In the genomic region with DNA sequence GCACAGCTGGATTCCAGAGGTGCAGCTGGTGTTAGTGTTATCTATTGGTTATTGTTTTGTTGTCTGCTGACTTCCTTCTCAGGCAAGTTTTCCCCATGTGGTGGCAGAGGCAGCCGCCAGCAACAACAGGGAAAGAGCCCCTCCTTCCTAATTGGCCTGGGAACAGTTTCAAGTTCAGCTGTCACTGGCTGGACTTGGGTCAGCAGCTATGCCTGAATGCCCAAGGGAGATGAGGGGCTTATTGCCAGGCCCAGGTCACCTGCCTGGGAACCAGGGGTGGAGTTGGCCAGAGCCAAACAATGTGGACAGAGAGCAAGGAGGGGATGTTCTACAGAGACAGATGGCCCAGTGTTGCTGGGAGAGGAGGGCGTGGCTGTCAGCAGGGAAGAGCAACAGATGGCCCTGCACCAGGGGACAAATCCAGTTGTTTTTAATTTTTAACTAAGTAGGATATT, we compare ENCODE assay signal across 9 cellular contexts. TPM values are rescaled to one million over a fixed set of nuclear protein-coding genes. Genes with fewer than 3 reads are reported as not detected.
DNase-seq lines count a peak whose midpoint lies in the region; ATAC-seq, FAIRE-seq and TF ChIP-seq lines count a peak whose summit lies in the region.
"Had no signal": no experiment of that assay in that cellular context is flagged by ENCODE, and none has a peak within 500 bp of the region (broad histone marks: within the 10 kb centered on the region; RNA-seq: fewer than 3 reads in every experiment).

No MANE protein-coding gene starts in this region.

- no peak for TF ChIP-seq CTCF in esophagus squamous epithelium (IDR thresholded peaks at IDR 0.05)
- no peak for TF ChIP-seq CTCF in nephron progenitor cell (IDR thresholded peaks at IDR 0.05)

- H3K36me3 Mint-ChIP-seq in nephron progenitor cell (ENCODE audit: low read depth): peaks cover 4% of the 10 kb centered on the region

- no peak for ATAC-seq in HG02571 (IDR thresholded peaks at IDR 0.05; ENCODE audit: unreplicated experiment)

- H3K27ac ChIP-seq in esophagus squamous epithelium: peak overlapping the region in 3 of 4 donors; percentile 27 to 81 (median 80)

- H3K4me1 ChIP-seq in esophagus squamous epithelium: peaks cover 9 to 60% (median 10%) of the 10 kb centered on the region in 3 donors

- no peak for TF ChIP-seq POLR2A in esophagus squamous epithelium (IDR thresholded peaks at IDR 0.05)

- H3K4me1 Mint-ChIP-seq in nephron progenitor cell: peaks cover 45% of the 10 kb centered on the region

- H3K4me3 Mint-ChIP-seq in nephron progenitor cell: peak overlapping the region; percentile 57

- 45 to 85% methylated on average over 2 of the region's 2 CpGs for WGBS in esophagus squamous epithelium, 2 donors

- H3K36me3 ChIP-seq in esophagus squamous epithelium: peaks cover 0 to 57% (median 0%) of the 10 kb centered on the region in 3 donors

- H3K27me3 ChIP-seq in esophagus squamous epithelium: no peaks in the 10 kb centered on the region

- no peaks in the 10 kb centered on the region for H3K27me3 Mint-ChIP-seq in nephron progenitor cell (ENCODE audit: low read depth, poor library complexity)

- no peak overlapping the region for H3K4me3 ChIP-seq in esophagus squamous epithelium

- H3K9me3 ChIP-seq in esophagus squamous epithelium: no peaks in the 10 kb centered on the region

- FAIRE-seq in urothelium cell line (lab: Jason Lieb, UNC): no peak
- FAIRE-seq: astrocyte had no signal

- peak overlapping the region; percentile 69 for H3K27ac Mint-ChIP-seq in nephron progenitor cell

- peak; percentile 64 for DNase-seq in DMS53 treated with DMSO at 0.1 percent for 48 hours (lab: John Stamatoyannopoulos, UW; ENCODE audit: unreplicated experiment)
- peak; percentile 92 for DNase-seq in NCI-H82 (lab: John Stamatoyannopoulos, UW)
- no peak for DNase-seq in esophagus squamous epithelium (lab: John Stamatoyannopoulos, UW)
- DNase-seq in nephron progenitor cell: peak; percentile 30
- no peak for DNase-seq in SW 1271 (lab: John Stamatoyannopoulos, UW)
- DNase-seq in urothelium cell line (ENCODE audit: low spot score): no peak
- DNase-seq in activated CD4-positive, alpha-beta T cell treated with anti-CD3 and anti-CD28 coated beads, Interleukin-2, amount 50 U/mL, for 1 hour: no peak

- intact Hi-C loops in esophagus squamous epithelium (cut with DNase I): no loop called here

- peaks cover 4% of the 10 kb centered on the region for H3K9me3 Mint-ChIP-seq in nephron progenitor cell

RNA-seq across cellular contexts. Expression of a gene that starts 38.3 kb away (rescaled TPM):
- 10 to 100 TPM; 15.5 to 48.8 (median 34.5) TPM for total RNA-seq in esophagus squamous epithelium

Comparison
In these comparisons a context has a peak if more than half of its experiments do, and no peak if none do; other contexts are left out.
1. DNase-seq: peak in DMS53 treated with DMSO at 0.1 percent for 48 hours (single experiment), NCI-H82 (single experiment) and nephron progenitor cell (single experiment); none in esophagus squamous epithelium (single experiment), SW 1271 (0 of 2), urothelium cell line (single experiment) and activated CD4-positive, alpha-beta T cell treated with anti-CD3 and anti-CD28 coated beads, Interleukin-2, amount 50 U/mL, for 1 hour (single experiment).